In genomic region chr3:126971891-126972351, GRCh38 we compare ENCODE assay signal across 10 cellular contexts. TPM values are rescaled to one million over a fixed set of nuclear protein-coding genes. Genes with fewer than 3 reads are reported as not detected.
DNase-seq lines count a peak whose midpoint lies in the region; ATAC-seq and TF ChIP-seq lines count a peak whose summit lies in the region.
"Had no signal": no experiment of that assay in that cellular context is flagged by ENCODE, and none has a peak within 500 bp of the region (broad histone marks: within the 10 kb centered on the region; RNA-seq: fewer than 3 reads in every experiment).

No MANE protein-coding gene starts in this region.

- no peaks in the 10 kb centered on the region for H3K79me2 ChIP-seq in GM23248 (ENCODE audit: insufficient read depth)

- H2AFZ ChIP-seq in GM23248, result peak overlapping the region; percentile 14; the same call in 1 of the 2 replicates

- H4K20me1 ChIP-seq in GM23248 (ENCODE audit: insufficient read depth), result no peaks in the 10 kb centered on the region

- H3K27me3 ChIP-seq in GM23248 (replicated peaks; ENCODE audit: insufficient read depth) (no peaks in the 10 kb centered on the region), layer of hippocampus (ENCODE audit: control insufficient read depth, insufficient read depth, low read length) (no peaks in the 10 kb centered on the region), skeletal muscle satellite cell (ENCODE audit: control insufficient read depth, insufficient read depth, low read length) (no peaks in the 10 kb centered on the region)

- WGBS in GM23248 (ENCODE audit: low coverage in 1 of 2, low lambda C conversion rate in 2 of 2, missing lambda C conversion rate in 2 of 2), 2 experiments, result 20 to 31% methylated on average over 9 to 13 of the region's 13 CpGs

- TF ChIP-seq CTCF in cardiac fibroblast (IDR thresholded peaks at IDR 0.05; ENCODE audit: low read depth, low read length), result no peak

- ATAC-seq in HG02981 (IDR thresholded peaks at IDR 0.05; ENCODE audit: unreplicated experiment) (no peak), GM21576 (IDR thresholded peaks at IDR 0.05; ENCODE audit: unreplicated experiment) (no peak), GM18502 (IDR thresholded peaks at IDR 0.05; ENCODE audit: poor library complexity, unreplicated experiment) (no peak)

- H3K4me3 ChIP-seq in GM23248 (no peak overlapping the region), cardiac fibroblast (replicated peaks in 1 of 2; ENCODE audit: low read depth in 2 of 2, low read length in 2 of 2) (no peak overlapping the region), skeletal muscle satellite cell (ENCODE audit: low read length) (no peak overlapping the region)

- 0 out of 2 replicates have a peak, but pooled peaks cover 3% of the 10 kb centered on the region for H3F3A ChIP-seq in GM23248 (ENCODE audit: insufficient read depth)

- H3K36me3 ChIP-seq in GM23248 (ENCODE audit: low read depth), result no peaks in the 10 kb centered on the region
- no peaks in the 10 kb centered on the region for H3K36me3 ChIP-seq in skeletal muscle satellite cell (ENCODE audit: insufficient read depth, low read length)

- H3K9me3 ChIP-seq in GM23248 (ENCODE audit: low read depth) (no peaks in the 10 kb centered on the region), skeletal muscle satellite cell (replicated peaks; ENCODE audit: low read length) (peaks cover 14% of the 10 kb centered on the region)

- H3K4me1 ChIP-seq in GM23248 (ENCODE audit: insufficient read depth) (peaks cover 7% of the 10 kb centered on the region; the same call in 1 of the 2 replicates), skeletal muscle satellite cell (ENCODE audit: control insufficient read depth, insufficient read depth, low read length) (peaks cover 28% of the 10 kb centered on the region)

- no peak overlapping the region for H3K27ac ChIP-seq in GM23248
- H3K27ac ChIP-seq in layer of hippocampus (ENCODE audit: low read depth, low read length), result peak overlapping the region; percentile 59

- no peaks in the 10 kb centered on the region for H3K9me2 ChIP-seq in GM23248 (ENCODE audit: insufficient read depth)

- H3K4me2 ChIP-seq in GM23248 (ENCODE audit: unreplicated experiment) (peak overlapping the region; percentile 26), skeletal muscle satellite cell (ENCODE audit: low read length) (peak overlapping the region; percentile 47)

- DNase-seq in GM23248, result peak; percentile 77
- DNase-seq in cardiac fibroblast (ENCODE audit: low read depth in 2 of 2), result peak; percentile 63 to 84
- DNase-seq in KG1 (lab: John Stamatoyannopoulos, UW), result no peak
- DNase-seq: NCI-H2107; stimulated activated CD4-positive, alpha-beta T cell treated with anti-CD3 and anti-CD28 coated beads, Interleukin-4, amount 100 ng/mL, for 24 hours had no signal

- peak overlapping the region; percentile 36; the same call in 1 of the 2 replicates for H3K9ac ChIP-seq in GM23248
- H3K9ac ChIP-seq in skeletal muscle satellite cell (ENCODE audit: low read depth, low read length), result peak overlapping the region; percentile 11

- in situ Hi-C loops in GM23248 (cut with MboI), result loop anchor here (10.0 kb wide), 1 partner anchor 483 kb away; no protein-coding TSS in a partner anchor

RNA-seq across cellular contexts. Expression of gene PLXNA1, which starts 11.0 kb away (rescaled TPM):
- total RNA-seq in GM23248 (2014; rRNA removed; shearing (Covaris generic)), result 84.7 and 86.1 TPM in 2 replicates
- 12.4 and 13.4 TPM in 2 replicates for polyA plus RNA-seq in GM23248 (2016; fragmentation: Nextera tagmentation; extraction: Ambion mirVana)
- total RNA-seq in skeletal muscle satellite cell (2012; rRNA removed), result 61.6 and 71.2 TPM in 2 replicates
